In the genomic region with DNA sequence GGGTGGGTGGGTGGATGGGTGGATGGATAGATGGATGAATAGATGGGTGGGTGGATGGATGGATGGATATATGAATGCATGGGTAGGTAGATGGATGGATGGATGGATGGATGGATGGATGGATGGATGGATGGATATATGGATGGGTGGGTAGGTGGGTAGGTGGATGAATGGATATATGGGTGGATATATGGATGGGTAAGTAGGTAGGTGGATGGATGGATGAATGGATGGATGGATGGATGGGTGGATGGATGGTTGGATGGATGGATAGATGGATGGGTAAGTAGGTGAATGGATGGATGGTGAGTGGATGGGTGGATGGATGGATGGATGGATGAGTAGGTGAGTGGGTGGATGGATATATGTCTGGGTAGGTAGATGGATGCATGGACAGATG, we compare ENCODE assay signal across 27 cellular contexts.
"Had no signal": no experiment of that assay in that cellular context is flagged by ENCODE, and none has a peak within 500 bp of the region (broad histone marks: within the 10 kb centered on the region; RNA-seq: fewer than 3 reads in every experiment).

No MANE protein-coding gene starts in this region.

- H3K9ac ChIP-seq: SK-N-SH had no signal

- H3K36me3 ChIP-seq: ascending aorta, cardiac muscle cell, MG63, SJSA1 had no signal

- H3K4me2 ChIP-seq: SK-N-SH had no signal

- H3K4me3 Mint-ChIP-seq: activated CD4-positive, alpha-beta T cell treated with anti-CD3 and anti-CD28 coated beads, Interleukin-2, amount 10 ng/mL, durations not matched to agents 24 days and 14 days; activated CD8-positive, alpha-beta T cell treated with anti-CD3 and anti-CD28 coated beads for 36 hours; activated naive CD4-positive, alpha-beta T cell treated with anti-CD3 and anti-CD28 coated beads, Interleukin-2, amount 50 U/mL, for 24 hours; activated naive CD8-positive, alpha-beta T cell treated with anti-CD3 and anti-CD28 coated beads, Interleukin-2, amount 10 ng/mL, durations not matched to agents 7 days and 5 days; activated T-cell treated with anti-CD3 and anti-CD28 coated beads, Interleukin-2, amount 50 U/mL, for 24 hours; T-helper 1 cell treated with Interleukin-12 subunit alpha and Interleukin-12 subunit beta and Interleukin-4 antibody, amounts not matched to agents 30 μg/mL and 1 μg/mL, for 36 hours; T-helper 2 cell treated with Interferon-gamma antibody and Interleukin-4, amounts not matched to agents 5 μg/mL and 100 μg/mL, for 36 hours had no signal

- ATAC-seq: activated CD8-positive, alpha-beta T cell treated with anti-CD3 and anti-CD28 coated beads for 36 hours; Panc1 had no signal

- H3K9me3 ChIP-seq: ascending aorta, MG63, SJSA1, SK-N-SH had no signal

- DNase-seq: activated CD4-positive, alpha-beta T cell treated with anti-CD3 and anti-CD28 coated beads, Interleukin-2, amount 10 ng/mL, durations not matched to agents 24 days and 14 days; activated CD4-positive, alpha-beta T cell treated with anti-CD3 and anti-CD28 coated beads, Interleukin-2, amount 50 U/mL, for 4 hours; activated CD8-positive, alpha-beta T cell treated with anti-CD3 and anti-CD28 coated beads for 36 hours; activated gamma-delta T cell; activated naive CD4-positive, alpha-beta T cell treated with Interleukin-2 at 50 U/mL for 16 hours; activated naive CD8-positive, alpha-beta T cell treated with anti-CD3 and anti-CD28 coated beads, Interleukin-2, amount 10 ng/mL, durations not matched to agents 7 days and 5 days; activated T-cell treated with anti-CD3 and anti-CD28 coated beads, Interleukin-2, amount 50 U/mL, for 24 hours; Karpas-422; NCI-H1048; NCI-H1105 treated with DMSO at 0.1 percent for 48 hours; NCI-H1436; NCI-H1694; NCI-H1930; NCI-H2081 treated with DMSO at 0.1 percent for 48 hours; NCI-H226; NCI-H524 treated with DMSO at 0.1 percent for 48 hours had no signal

- H3K9me3 Mint-ChIP-seq: activated CD4-positive, alpha-beta T cell treated with anti-CD3 and anti-CD28 coated beads, Interleukin-2, amount 10 ng/mL, durations not matched to agents 24 days and 14 days; activated CD8-positive, alpha-beta T cell treated with anti-CD3 and anti-CD28 coated beads for 36 hours; activated naive CD4-positive, alpha-beta T cell treated with anti-CD3 and anti-CD28 coated beads, Interleukin-2, amount 50 U/mL, for 24 hours; activated naive CD8-positive, alpha-beta T cell treated with anti-CD3 and anti-CD28 coated beads, Interleukin-2, amount 10 ng/mL, durations not matched to agents 7 days and 5 days; activated T-cell treated with anti-CD3 and anti-CD28 coated beads, Interleukin-2, amount 50 U/mL, for 24 hours; activated T-helper 2 cell treated with anti-CD3 and anti-CD28 coated beads, Interferon-gamma antibody, Interleukin-2, Interleukin-4, amounts not matched to agents 10 μg/mL and 5 μg/mL and 100 μg/mL, durations not matched to agents 14 hours and 24 hours and 36 hours; T-helper 1 cell treated with Interleukin-12 subunit alpha and Interleukin-12 subunit beta and Interleukin-4 antibody, amounts not matched to agents 30 μg/mL and 1 μg/mL, for 36 hours; T-helper 2 cell treated with Interferon-gamma antibody and Interleukin-4, amounts not matched to agents 5 μg/mL and 100 μg/mL, for 36 hours had no signal

- FAIRE-seq: TTC549 had no signal

- H3K27ac ChIP-seq: cardiac muscle cell, SJSA1 had no signal

- H3K27me3 Mint-ChIP-seq: activated naive CD4-positive, alpha-beta T cell treated with anti-CD3 and anti-CD28 coated beads, Interleukin-2, amount 50 U/mL, for 24 hours had no signal

- H3K36me3 Mint-ChIP-seq: activated naive CD4-positive, alpha-beta T cell treated with anti-CD3 and anti-CD28 coated beads, Interleukin-2, amount 50 U/mL, for 24 hours; activated naive CD8-positive, alpha-beta T cell treated with anti-CD3 and anti-CD28 coated beads, Interleukin-2, amount 10 ng/mL, durations not matched to agents 7 days and 5 days had no signal

- H3K4me3 ChIP-seq: ascending aorta, cardiac muscle cell, MG63, SJSA1 had no signal

- H3K27ac Mint-ChIP-seq: activated CD4-positive, alpha-beta T cell treated with anti-CD3 and anti-CD28 coated beads, Interleukin-2, amount 10 ng/mL, durations not matched to agents 24 days and 14 days; activated CD8-positive, alpha-beta T cell treated with anti-CD3 and anti-CD28 coated beads for 36 hours; activated naive CD4-positive, alpha-beta T cell treated with anti-CD3 and anti-CD28 coated beads, Interleukin-2, amount 50 U/mL, for 24 hours; activated naive CD8-positive, alpha-beta T cell treated with anti-CD3 and anti-CD28 coated beads, Interleukin-2, amount 10 ng/mL, durations not matched to agents 7 days and 5 days; activated T-cell treated with anti-CD3 and anti-CD28 coated beads, Interleukin-2, amount 50 U/mL, for 24 hours; activated T-helper 2 cell treated with anti-CD3 and anti-CD28 coated beads, Interferon-gamma antibody, Interleukin-2, Interleukin-4, amounts not matched to agents 10 μg/mL and 5 μg/mL and 100 μg/mL, durations not matched to agents 14 hours and 24 hours and 36 hours; T-helper 1 cell treated with Interleukin-12 subunit alpha and Interleukin-12 subunit beta and Interleukin-4 antibody, amounts not matched to agents 30 μg/mL and 1 μg/mL, for 36 hours; T-helper 2 cell treated with Interferon-gamma antibody and Interleukin-4, amounts not matched to agents 5 μg/mL and 100 μg/mL, for 36 hours had no signal

- H3K27me3 ChIP-seq: ascending aorta, cardiac muscle cell, MG63, SJSA1 had no signal

- H3K4me1 Mint-ChIP-seq: activated CD4-positive, alpha-beta T cell treated with anti-CD3 and anti-CD28 coated beads, Interleukin-2, amount 10 ng/mL, durations not matched to agents 24 days and 14 days; activated naive CD4-positive, alpha-beta T cell treated with anti-CD3 and anti-CD28 coated beads, Interleukin-2, amount 50 U/mL, for 24 hours; activated naive CD8-positive, alpha-beta T cell treated with anti-CD3 and anti-CD28 coated beads, Interleukin-2, amount 10 ng/mL, durations not matched to agents 7 days and 5 days had no signal
